In genomic region chrX:120457766-120458180, GRCh38 we compare ENCODE assay signal across 8 cellular contexts. TPM values are rescaled to one million over a fixed set of nuclear protein-coding genes. Genes with fewer than 3 reads are reported as not detected.
A peak's percentile ranks its signal among the peaks of the same experiment; 100 is the strongest.
DNase-seq lines count a peak whose midpoint lies in the region; ATAC-seq and TF ChIP-seq lines count a peak whose summit lies in the region.

No MANE protein-coding gene starts in this region.

- H3K27ac ChIP-seq in colonic mucosa = no peak overlapping the region

- H3K36me3 ChIP-seq in colonic mucosa = no peaks in the 10 kb centered on the region

- no peaks in the 10 kb centered on the region for H3K9me3 Mint-ChIP-seq in activated T-helper 17 cell treated with anti-CD3 and anti-CD28 coated beads, Interleukin-2, amount 50 U/mL, for 72 hours

- peak overlapping the region; percentile 48 for H3K4me3 Mint-ChIP-seq in activated T-helper 17 cell treated with anti-CD3 and anti-CD28 coated beads, Interleukin-2, amount 50 U/mL, for 72 hours

- POLR2A ChIA-PET in HEK293T (lab: Yijun Ruan, JAX) = no interaction called here

- no peaks in the 10 kb centered on the region for H3K27me3 Mint-ChIP-seq in activated T-helper 17 cell treated with anti-CD3 and anti-CD28 coated beads, Interleukin-2, amount 50 U/mL, for 72 hours

- TF ChIP-seq CTCF in omental fat pad (IDR thresholded peaks at IDR 0.05) (no peak), colonic mucosa (IDR thresholded peaks at IDR 0.05) (no peak)

- H3K4me1 ChIP-seq in colonic mucosa = no peaks in the 10 kb centered on the region

- CTCF ChIA-PET in HEK293T (lab: Yijun Ruan, JAX) = no interaction called here

- peak; percentile 94 for ATAC-seq in GM21447 (IDR thresholded peaks at IDR 0.05; ENCODE audit: unreplicated experiment)
- ATAC-seq in activated T-helper 17 cell treated with anti-CD3 and anti-CD28 coated beads, Interleukin-2, amount 50 U/mL, for 72 hours (replicated peaks) = peak; percentile 96
- peak; percentile 51 for ATAC-seq in omental fat pad (ENCODE audit: low FRiP score)
- ATAC-seq in left ventricle myocardium superior = no peak

- no peak overlapping the region for H3K9ac ChIP-seq in colonic mucosa (ENCODE audit: low read depth in 2 of 2, low read length in 2 of 2)

- no peak overlapping the region for H3K27ac Mint-ChIP-seq in activated T-helper 17 cell treated with anti-CD3 and anti-CD28 coated beads, Interleukin-2, amount 50 U/mL, for 72 hours

- H3K4me3 ChIP-seq in colonic mucosa = no peak overlapping the region

- H3K36me3 Mint-ChIP-seq in activated T-helper 17 cell treated with anti-CD3 and anti-CD28 coated beads, Interleukin-2, amount 50 U/mL, for 72 hours (ENCODE audit: low read depth) = peaks cover 29% of the 10 kb centered on the region

- peaks cover 9% of the 10 kb centered on the region for H3K4me1 Mint-ChIP-seq in activated T-helper 17 cell treated with anti-CD3 and anti-CD28 coated beads, Interleukin-2, amount 50 U/mL, for 72 hours

- intact Hi-C loops in left ventricle myocardium superior (cut with micrococcal nuclease) (no loop called here), colonic mucosa (cut with DNase I) (no loop called here)

- no peaks in the 10 kb centered on the region for H3K9me3 ChIP-seq in colonic mucosa

- no peaks in the 10 kb centered on the region for H3K27me3 ChIP-seq in colonic mucosa

- DNase-seq in GF-D8 (lab: John Stamatoyannopoulos, UW) (peak; percentile 75), HS-5 (ENCODE audit: low read depth) (peak; percentile 61), omental fat pad (ENCODE audit: low spot score) (no peak), left ventricle myocardium superior (no peak), colonic mucosa (no peak), HEK293T (ENCODE audit: extremely low spot score) (no peak)

TF ChIP-seq in HEK293T, 16 proteins besides CTCF, POLR2A, EP300 and RAD21:
- TF ChIP-seq FOXM1 (IDR thresholded peaks at IDR 0.05; ENCODE audit: borderline replicate concordance) (no peak), BHLHE40 (IDR thresholded peaks at IDR 0.05; ENCODE audit: borderline replicate concordance) (no peak), L3MBTL2 (conservative IDR thresholded peaks at IDR 0.05) (no peak), CTBP1 (IDR thresholded peaks at IDR 0.05; ENCODE audit: borderline replicate concordance) (no peak), SP1 (IDR thresholded peaks at IDR 0.05) (no peak), FOXK2 (IDR thresholded peaks at IDR 0.05) (no peak), ARNT (IDR thresholded peaks at IDR 0.05) (no peak), LEF1 (IDR thresholded peaks at IDR 0.05; ENCODE audit: borderline replicate concordance) (no peak), HDGF (IDR thresholded peaks at IDR 0.05; ENCODE audit: borderline replicate concordance) (no peak), ZNF384 (IDR thresholded peaks at IDR 0.05) (no peak), SUZ12 (IDR thresholded peaks at IDR 0.05) (no peak), ELF4 (IDR thresholded peaks at IDR 0.05) (no peak), FOXA1 (IDR thresholded peaks at IDR 0.05) (no peak), TARDBP (IDR thresholded peaks at IDR 0.05) (no peak), PKNOX1 (IDR thresholded peaks at IDR 0.05) (no peak), NFRKB (IDR thresholded peaks at IDR 0.05) (no peak)

RNA-seq across cellular contexts. Expression of gene LAMP2, which starts 11.3 kb away (rescaled TPM):
- total RNA-seq in activated T-helper 17 cell treated with anti-CD3 and anti-CD28 coated beads, Interleukin-2, amount 50 U/mL, for 72 hours = 10 to 100 TPM; 28.7 to 35.4 TPM
- total RNA-seq in omental fat pad (100 to 1,000 TPM; 111 to 123 (median 117) TPM), left ventricle myocardium superior (53.8 TPM), colonic mucosa (10 to 100 TPM; 43.4 to 77.2 TPM)

Comparison
In these comparisons a context has a peak if more than half of its experiments do, and no peak if none do; other contexts are left out.
1. DNase-seq: peak in GF-D8 (single experiment) and HS-5 (single experiment); none in omental fat pad (single experiment), left ventricle myocardium superior (single experiment), colonic mucosa (single experiment) and HEK293T (single experiment).